13 cellular contexts compared by ENCODE assay signal in the genomic region with DNA sequence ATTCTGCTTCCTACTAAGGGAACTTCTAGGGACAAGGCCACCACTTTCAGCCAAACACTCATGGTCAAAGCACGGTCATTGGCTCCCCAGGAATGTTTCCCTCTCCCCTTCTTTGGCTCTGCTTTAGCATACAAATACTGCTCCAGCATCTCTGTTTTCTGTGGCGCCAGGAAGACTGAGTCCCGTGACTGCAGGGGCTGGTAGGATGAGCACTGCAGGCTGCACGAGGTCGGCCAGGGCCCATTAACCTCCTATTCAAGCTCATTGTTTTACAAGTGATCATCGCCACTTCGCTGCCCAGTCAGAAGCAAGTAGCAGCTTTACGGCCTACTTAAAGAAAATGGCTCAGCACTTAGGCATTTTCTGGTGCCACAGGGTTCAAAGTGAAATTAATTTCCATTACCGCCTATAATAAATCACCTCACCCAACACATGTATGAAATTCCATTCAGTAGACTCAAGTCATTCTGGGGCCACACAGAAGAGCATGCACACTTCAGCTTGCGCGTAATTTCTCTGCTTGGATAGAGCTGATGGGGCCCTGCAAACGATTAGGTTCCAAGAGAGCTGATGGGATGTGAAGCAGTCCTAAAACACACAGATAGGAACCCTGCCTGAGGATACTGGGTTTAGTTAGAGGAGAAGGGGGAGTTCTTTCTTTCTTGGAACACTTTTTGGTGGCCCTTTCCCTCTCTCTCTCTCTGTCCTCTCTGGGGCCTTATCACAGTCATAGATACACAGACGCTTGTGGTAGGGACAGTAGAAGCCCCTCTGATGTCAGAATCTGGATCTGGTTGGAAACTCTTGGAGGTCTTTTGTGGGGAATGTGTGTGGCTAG.
DNase-seq lines count a peak whose midpoint lies in the region; ATAC-seq and TF ChIP-seq lines count a peak whose summit lies in the region.
"Had no signal": no experiment of that assay in that cellular context is flagged by ENCODE, and none has a peak within 500 bp of the region (broad histone marks: within the 10 kb centered on the region; RNA-seq: fewer than 3 reads in every experiment).

No MANE protein-coding gene starts in this region.

- no peaks in the 10 kb centered on the region for H3K36me3 Mint-ChIP-seq in progenitor cell of endocrine pancreas (ENCODE audit: insufficient read depth)
- H3K36me3 Mint-ChIP-seq: memory B cell, T-cell had no signal

- H3K27ac Mint-ChIP-seq in progenitor cell of endocrine pancreas = no peak overlapping the region
- H3K27ac Mint-ChIP-seq: activated T-cell treated with anti-CD3 and anti-CD28 coated beads, Interleukin-2, amount 50 U/mL, for 24 hours; memory B cell; T-cell had no signal

- H3K4me3 ChIP-seq in rectal smooth muscle tissue (ENCODE audit: low read length) (no peak overlapping the region), HAP-1 (no peak overlapping the region), OCI-LY7 (ENCODE audit: low read depth, low read length, poor library complexity, severe bottlenecking) (no peak overlapping the region)
- H3K4me3 ChIP-seq: thoracic aorta had no signal

- POLR2A ChIA-PET in OCI-LY7 (lab: Charles Lee) = no interaction called here

- TF ChIP-seq CTCF in OCI-LY7 (conservative IDR thresholded peaks at IDR 0.05; ENCODE audit: low read length) = no peak
- no peak for TF ChIP-seq CTCF in progenitor cell of endocrine pancreas (IDR thresholded peaks at IDR 0.05; ENCODE audit: unreplicated experiment)

- in situ Hi-C loops in G401 (cut with HindIII; ENCODE audit: low sequenced_read_pairs) = no loop called here
- in situ Hi-C loops in HAP-1 (cut with MboI; ENCODE audit: low sequenced_read_pairs) = no loop called here

- no peaks in the 10 kb centered on the region for H3K4me1 ChIP-seq in rectal smooth muscle tissue (ENCODE audit: control insufficient read depth, insufficient read depth, low read length)
- H3K4me1 ChIP-seq in HAP-1 = no peaks in the 10 kb centered on the region
- no peaks in the 10 kb centered on the region for H3K4me1 ChIP-seq in OCI-LY7 (ENCODE audit: insufficient read depth, low read length, poor library complexity, severe bottlenecking)

- no peak overlapping the region for H3K9ac ChIP-seq in rectal smooth muscle tissue (ENCODE audit: low read length)

- H3K27me3 ChIP-seq in rectal smooth muscle tissue (ENCODE audit: control insufficient read depth, insufficient read depth, low read length) (no peaks in the 10 kb centered on the region), HAP-1 (ENCODE audit: low read depth) (no peaks in the 10 kb centered on the region)

- H3K27ac ChIP-seq in epithelial cell of prostate (peak overlapping the region; percentile 92), rectal smooth muscle tissue (ENCODE audit: low read depth, low read length) (peak overlapping the region; percentile 1), OCI-LY7 (ENCODE audit: low read depth, low read length, poor library complexity, severe bottlenecking) (no peak overlapping the region)
- H3K27ac ChIP-seq: thoracic aorta had no signal

- DNase-seq in G401 (ENCODE audit: low spot score) = peak; percentile 74
- peak; percentile 98 for DNase-seq in NCI-H226
- DNase-seq in epithelial cell of prostate (ENCODE audit: low read depth, low spot score) = peak; percentile 67
- DNase-seq in HAP-1 (ENCODE audit: low spot score in 2 of 2) = no peak
- DNase-seq in OCI-LY7 (ENCODE audit: low spot score) = no peak
- DNase-seq in progenitor cell of endocrine pancreas (ENCODE audit: low spot score, unreplicated experiment) = no peak
- DNase-seq: activated T-cell treated with anti-CD3 and anti-CD28 coated beads, Interleukin-2, amount 50 U/mL, for 24 hours; NCI-H2081; T-cell had no signal

- intact Hi-C loops in OCI-LY7 (cut with micrococcal nuclease; ENCODE audit: unreplicated experiment) = no loop called here

- H3K36me3 ChIP-seq in rectal smooth muscle tissue (ENCODE audit: control insufficient read depth, insufficient read depth, low read length) (no peaks in the 10 kb centered on the region), HAP-1 (replicated peaks) (no peaks in the 10 kb centered on the region), OCI-LY7 (ENCODE audit: insufficient read depth, low read length) (no peaks in the 10 kb centered on the region)
- H3K36me3 ChIP-seq: thoracic aorta had no signal

- H4K20me1 ChIP-seq in OCI-LY7 (ENCODE audit: insufficient read depth, low read length) = no peaks in the 10 kb centered on the region

- H2AFZ ChIP-seq in OCI-LY7 (ENCODE audit: low read length) = no peak overlapping the region

- CTCF ChIA-PET in OCI-LY7 (lab: Charles Lee; ENCODE audit: unreplicated experiment) = no interaction called here

- H3K4me2 ChIP-seq in OCI-LY7 (ENCODE audit: low read length) = no peak overlapping the region

- no peak for ATAC-seq in GM19324 (IDR thresholded peaks at IDR 0.05; ENCODE audit: low FRiP score, unreplicated experiment)
- ATAC-seq: T-cell had no signal

- no peaks in the 10 kb centered on the region for H3K9me2 ChIP-seq in OCI-LY7 (ENCODE audit: insufficient read depth, low read length)

- H3K27me3 Mint-ChIP-seq in progenitor cell of endocrine pancreas = no peaks in the 10 kb centered on the region
- H3K27me3 Mint-ChIP-seq: activated T-cell treated with anti-CD3 and anti-CD28 coated beads, Interleukin-2, amount 50 U/mL, for 24 hours; memory B cell had no signal

- H3K4me3 Mint-ChIP-seq in progenitor cell of endocrine pancreas (ENCODE audit: low read depth) = no peak overlapping the region
- H3K4me3 Mint-ChIP-seq: activated T-cell treated with anti-CD3 and anti-CD28 coated beads, Interleukin-2, amount 50 U/mL, for 24 hours; memory B cell; T-cell had no signal

- BruUV-seq in OCI-LY7 (replicated peaks; lab: Mats Ljungman, UMichigan) = no TSS peak

- H3K9me3 Mint-ChIP-seq in progenitor cell of endocrine pancreas (ENCODE audit: low read depth) = peaks cover 4% of the 10 kb centered on the region
- H3K9me3 Mint-ChIP-seq: memory B cell had no signal

- no peaks in the 10 kb centered on the region for H3K9me3 ChIP-seq in HAP-1
- no peaks in the 10 kb centered on the region for H3K9me3 ChIP-seq in OCI-LY7 (ENCODE audit: low read length)
- H3K9me3 ChIP-seq: thoracic aorta had no signal

- no peaks in the 10 kb centered on the region for H3K4me1 Mint-ChIP-seq in progenitor cell of endocrine pancreas (ENCODE audit: low read depth)
- H3K4me1 Mint-ChIP-seq: memory B cell, T-cell had no signal

- no peaks in the 10 kb centered on the region for H3K79me2 ChIP-seq in OCI-LY7 (ENCODE audit: insufficient read depth, low read depth, low read length)

Comparison
In these comparisons a context has a peak if more than half of its experiments do, and no peak if none do; other contexts are left out.
1. DNase-seq: peak in G401 (single experiment), NCI-H226 (single experiment) and epithelial cell of prostate (single experiment); none in HAP-1 (0 of 2), OCI-LY7 (single experiment) and progenitor cell of endocrine pancreas (single experiment).